ENCODE assay signal across 18 cellular contexts in the genomic region with DNA sequence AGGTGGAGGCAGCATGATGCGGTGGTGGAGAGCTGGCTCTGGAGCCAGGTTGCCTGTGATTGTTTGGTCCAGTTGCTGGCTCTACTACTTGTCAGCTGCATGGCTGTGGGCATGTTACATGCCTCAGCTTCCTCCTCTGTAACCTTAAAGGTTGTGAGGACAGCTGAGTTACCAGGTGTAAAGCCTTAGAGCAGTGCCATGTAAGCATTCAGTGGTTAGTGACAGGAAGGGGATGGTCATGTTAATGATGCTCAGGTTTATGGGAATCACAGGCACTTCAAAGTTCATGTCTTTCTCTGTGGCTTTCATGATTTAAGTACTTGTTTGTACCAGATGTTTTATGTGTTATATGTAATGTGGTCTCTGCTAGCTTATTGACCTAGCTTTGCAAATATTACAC. TPM values are rescaled to one million over a fixed set of nuclear protein-coding genes. Genes with fewer than 3 reads are reported as not detected.
DNase-seq lines count a peak whose midpoint lies in the region; ATAC-seq and TF ChIP-seq lines count a peak whose summit lies in the region.
"Had no signal": no experiment of that assay in that cellular context is flagged by ENCODE, and none has a peak within 500 bp of the region (broad histone marks: within the 10 kb centered on the region; RNA-seq: fewer than 3 reads in every experiment).

No MANE protein-coding gene starts in this region.

- H3K27ac Mint-ChIP-seq in activated naive CD4-positive, alpha-beta T cell treated with anti-CD3 and anti-CD28 coated beads, Interleukin-2, amount 50 U/mL, for 72 hours, result peak overlapping the region in 1 of 2 donors; percentile 92
- H3K27ac Mint-ChIP-seq in activated naive CD8-positive, alpha-beta T cell treated with anti-CD3 and anti-CD28 coated beads, Interleukin-2, amount 50 U/mL, for 24 hours, result no peak overlapping the region
- H3K27ac Mint-ChIP-seq in stimulated activated effector memory CD8-positive, alpha-beta T cell treated with anti-CD3 and anti-CD28 coated beads, Interleukin-12 subunit alpha, Interleukin-12 subunit beta, amount 100 ng/mL, for 72 hours, result peak overlapping the region; percentile 8

- H3K27ac ChIP-seq in MM.1S (ENCODE audit: low read length), result no peak overlapping the region

- no peak overlapping the region for H3K4me3 ChIP-seq in MM.1S (ENCODE audit: low read length)

- H3K9me2 ChIP-seq in MM.1S (replicated peaks; ENCODE audit: insufficient read depth, low read length), result no peaks in the 10 kb centered on the region

- H3K27me3 ChIP-seq in MM.1S (replicated peaks; ENCODE audit: insufficient read depth, low read length), result no peaks in the 10 kb centered on the region
- H3K27me3 ChIP-seq: BE2C had no signal

- H3K27me3 Mint-ChIP-seq in activated naive CD8-positive, alpha-beta T cell treated with anti-CD3 and anti-CD28 coated beads, Interleukin-2, amount 50 U/mL, for 24 hours, result no peaks in the 10 kb centered on the region

- TF ChIP-seq CTCF in MM.1S (IDR thresholded peaks at IDR 0.05; ENCODE audit: low read length), result no peak

- no peaks in the 10 kb centered on the region for H3K36me3 ChIP-seq in MM.1S (replicated peaks; ENCODE audit: insufficient read depth, low read length)
- H3K36me3 ChIP-seq: BE2C had no signal

- no peak overlapping the region for H3K4me2 ChIP-seq in MM.1S (ENCODE audit: low read depth, low read length)

- peak; percentile 65 to 89 for ATAC-seq in activated naive CD4-positive, alpha-beta T cell treated with anti-CD3 and anti-CD28 coated beads, Interleukin-2, amount 50 U/mL, for 72 hours
- ATAC-seq in activated naive CD8-positive, alpha-beta T cell treated with anti-CD3 and anti-CD28 coated beads, Interleukin-2, amount 50 U/mL, for 24 hours, result peak; percentile 50
- peak; percentile 63 for ATAC-seq in stimulated activated effector memory CD8-positive, alpha-beta T cell treated with anti-CD3 and anti-CD28 coated beads, Interleukin-12 subunit alpha, Interleukin-12 subunit beta, amount 100 ng/mL, for 72 hours
- ATAC-seq in GM21447 (IDR thresholded peaks at IDR 0.05; ENCODE audit: unreplicated experiment), result no peak
- ATAC-seq: Panc1, Right ventricle myocardium inferior had no signal

- H3K4me3 Mint-ChIP-seq in activated naive CD8-positive, alpha-beta T cell treated with anti-CD3 and anti-CD28 coated beads, Interleukin-2, amount 50 U/mL, for 24 hours, result no peak overlapping the region
- no peak overlapping the region for H3K4me3 Mint-ChIP-seq in stimulated activated effector memory CD8-positive, alpha-beta T cell treated with anti-CD3 and anti-CD28 coated beads, Interleukin-12 subunit alpha, Interleukin-12 subunit beta, amount 100 ng/mL, for 72 hours

- H3K79me2 ChIP-seq in MM.1S (ENCODE audit: low read length), result no peaks in the 10 kb centered on the region

- peaks cover 0 to 18% of the 10 kb centered on the region in 2 donors for H3K36me3 Mint-ChIP-seq in activated naive CD4-positive, alpha-beta T cell treated with anti-CD3 and anti-CD28 coated beads, Interleukin-2, amount 50 U/mL, for 72 hours
- peaks cover 4% of the 10 kb centered on the region for H3K36me3 Mint-ChIP-seq in activated naive CD8-positive, alpha-beta T cell treated with anti-CD3 and anti-CD28 coated beads, Interleukin-2, amount 50 U/mL, for 24 hours (ENCODE audit: low read depth)
- H3K36me3 Mint-ChIP-seq in stimulated activated effector memory CD8-positive, alpha-beta T cell treated with anti-CD3 and anti-CD28 coated beads, Interleukin-12 subunit alpha, Interleukin-12 subunit beta, amount 100 ng/mL, for 72 hours, result no peaks in the 10 kb centered on the region

- H3K9ac ChIP-seq in MM.1S (ENCODE audit: low read length), result no peak overlapping the region

- peaks cover 26% of the 10 kb centered on the region for H3K4me1 Mint-ChIP-seq in activated naive CD8-positive, alpha-beta T cell treated with anti-CD3 and anti-CD28 coated beads, Interleukin-2, amount 50 U/mL, for 24 hours
- peaks cover 19% of the 10 kb centered on the region for H3K4me1 Mint-ChIP-seq in stimulated activated effector memory CD8-positive, alpha-beta T cell treated with anti-CD3 and anti-CD28 coated beads, Interleukin-12 subunit alpha, Interleukin-12 subunit beta, amount 100 ng/mL, for 72 hours

- H2AFZ ChIP-seq in MM.1S (ENCODE audit: low read length), result no peak overlapping the region

- no peaks in the 10 kb centered on the region for H3K9me3 Mint-ChIP-seq in activated naive CD4-positive, alpha-beta T cell treated with anti-CD3 and anti-CD28 coated beads, Interleukin-2, amount 50 U/mL, for 72 hours
- no peaks in the 10 kb centered on the region for H3K9me3 Mint-ChIP-seq in activated naive CD8-positive, alpha-beta T cell treated with anti-CD3 and anti-CD28 coated beads, Interleukin-2, amount 50 U/mL, for 24 hours
- no peaks in the 10 kb centered on the region for H3K9me3 Mint-ChIP-seq in stimulated activated effector memory CD8-positive, alpha-beta T cell treated with anti-CD3 and anti-CD28 coated beads, Interleukin-12 subunit alpha, Interleukin-12 subunit beta, amount 100 ng/mL, for 72 hours

- no peak for DNase-seq in activated naive CD4-positive, alpha-beta T cell treated with anti-CD3 and anti-CD28 coated beads, Interleukin-2, amount 50 U/mL, for 72 hours (ENCODE audit: low spot score in 2 of 2)
- DNase-seq in activated naive CD4-positive, alpha-beta T cell treated with Interleukin-2 at 50 U/mL for 16 hours, result no peak
- peak; percentile 72 for DNase-seq in MM.1S
- DNase-seq in activated naive CD8-positive, alpha-beta T cell treated with anti-CD3 and anti-CD28 coated beads, Interleukin-2, amount 50 U/mL, for 24 hours, result no peak
- DNase-seq in stimulated activated effector memory CD8-positive, alpha-beta T cell treated with anti-CD3 and anti-CD28 coated beads, Interleukin-12 subunit alpha, Interleukin-12 subunit beta, amount 100 ng/mL, for 72 hours (ENCODE audit: low spot score in 2 of 2), result no peak
- DNase-seq in COR-L47 (lab: John Stamatoyannopoulos, UW), result no peak
- DNase-seq in pons (ENCODE audit: low spot score), result no peak
- DNase-seq: BE2C, HCEC 1CT, Karpas-422, NCI-H1105 treated with DMSO at 0.1 percent for 48 hours, NCI-H187, NCI-H2171, NCI-H446 treated with DMSO at 0.1 percent for 48 hours, NCI-H82 had no signal

- H3F3A ChIP-seq in MM.1S (ENCODE audit: insufficient read depth, low read length), result no peaks in the 10 kb centered on the region

- H4K20me1 ChIP-seq in MM.1S (ENCODE audit: insufficient read depth, low read length), result no peaks in the 10 kb centered on the region

- H3K4me1 ChIP-seq in MM.1S (ENCODE audit: low read length), result no peaks in the 10 kb centered on the region

- no peaks in the 10 kb centered on the region for H3K9me3 ChIP-seq in MM.1S (replicated peaks; ENCODE audit: insufficient read depth, low read length)
- H3K9me3 ChIP-seq: BE2C had no signal

RNA-seq across cellular contexts. Expression of a gene that starts 32.6 kb away (rescaled TPM):
- total RNA-seq in activated naive CD4-positive, alpha-beta T cell treated with anti-CD3 and anti-CD28 coated beads, Interleukin-2, amount 50 U/mL, for 72 hours, result 10 to 100 TPM; 15.9 to 20.3 TPM

RNA-seq across cellular contexts. Expression of a gene that starts 59.2 kb away (rescaled TPM):
- 1 to 10 TPM in 1 of 2 donors, under 1 TPM in 1; 0.09 to 1.3 TPM for total RNA-seq in activated naive CD4-positive, alpha-beta T cell treated with anti-CD3 and anti-CD28 coated beads, Interleukin-2, amount 50 U/mL, for 72 hours
